ENCODE assay signal across 8 cellular contexts in the genomic region with DNA sequence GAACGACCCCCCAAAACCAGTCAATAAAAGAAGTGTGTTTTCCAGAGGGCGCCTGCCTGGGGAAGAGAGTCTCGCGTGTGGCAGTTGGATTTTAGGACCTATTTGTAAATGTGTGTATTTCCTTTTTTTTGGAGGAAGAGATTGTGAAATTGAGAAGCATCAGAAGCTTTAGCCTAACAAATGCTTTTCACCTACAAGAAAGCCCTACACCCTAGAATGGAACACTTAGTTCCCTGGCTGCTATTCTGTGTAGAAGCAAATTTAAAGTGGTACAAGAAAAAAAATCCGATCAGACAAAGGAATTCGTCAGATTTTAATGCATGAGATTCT. TPM values are rescaled to one million over a fixed set of nuclear protein-coding genes. Genes with fewer than 3 reads are reported as not detected.
DNase-seq lines count a peak whose midpoint lies in the region; TF ChIP-seq lines count a peak whose summit lies in the region.

No MANE protein-coding gene starts in this region.

- H3K9me3 ChIP-seq in esophagus muscularis mucosa: no peaks in the 10 kb centered on the region

- TF ChIP-seq POLR2A in esophagus muscularis mucosa (IDR thresholded peaks at IDR 0.05; ENCODE audit: low read depth): no peak

- peaks cover 31% of the 10 kb centered on the region for H3K4me1 Mint-ChIP-seq in progenitor cell of endocrine pancreas (ENCODE audit: low read depth)

- no peaks in the 10 kb centered on the region for H3K27me3 ChIP-seq in esophagus muscularis mucosa

- peak overlapping the region; percentile 88 for H3K27ac Mint-ChIP-seq in progenitor cell of endocrine pancreas

- H3K4me1 ChIP-seq in esophagus muscularis mucosa: peaks cover 19 to 43% (median 38%) of the 10 kb centered on the region in 4 donors

- peak overlapping the region; percentile 76 to 98 (median 90) for H3K4me3 ChIP-seq in esophagus muscularis mucosa

- POLR2A ChIA-PET in GM10248 (lab: Yijun Ruan, JAX): interaction anchor here (0.6 to 0.7 kb wide), 3 partner anchors 12 to 39 kb away, joined by 3 read pairs; no protein-coding TSS in a partner anchor

- no peaks in the 10 kb centered on the region for H3K9me3 Mint-ChIP-seq in progenitor cell of endocrine pancreas (ENCODE audit: low read depth)

- no peaks in the 10 kb centered on the region for H3K36me3 ChIP-seq in esophagus muscularis mucosa

- H3K27me3 Mint-ChIP-seq in progenitor cell of endocrine pancreas: no peaks in the 10 kb centered on the region

- peak overlapping the region; percentile 90 for H3K4me3 Mint-ChIP-seq in progenitor cell of endocrine pancreas (ENCODE audit: low read depth)

- DNase-seq in DMS53 (lab: John Stamatoyannopoulos, UW) (peak; percentile 25), DMS53 treated with DMSO at 0.1 percent for 48 hours (lab: John Stamatoyannopoulos, UW; ENCODE audit: unreplicated experiment) (no peak), OCI-M1 (lab: John Stamatoyannopoulos, UW) (peak; percentile 43), esophagus muscularis mucosa (ENCODE audit: extremely low spot score) (no peak), progenitor cell of endocrine pancreas (ENCODE audit: low spot score, unreplicated experiment) (no peak), GM10248 (ENCODE audit: extremely low spot score) (no peak), activated gamma-delta T cell (lab: John Stamatoyannopoulos, UW) (no peak), NCI-H2227 (lab: John Stamatoyannopoulos, UW; ENCODE audit: unreplicated experiment) (no peak)

- H3K36me3 Mint-ChIP-seq in progenitor cell of endocrine pancreas (ENCODE audit: insufficient read depth): peaks cover 2% of the 10 kb centered on the region

- 4% methylated on average over 6 of the region's 6 CpGs for WGBS in esophagus muscularis mucosa

- peak overlapping the region; percentile 90 to 99 (median 96) for H3K27ac ChIP-seq in esophagus muscularis mucosa (replicated peaks in 1 of 4)

- CTCF ChIA-PET in GM10248 (lab: Yijun Ruan, JAX): interaction anchor here (0.6 to 4.3 kb wide), 17 partner anchors 8 to 502 kb away, joined by 3 to 79 read pairs (median 6); no protein-coding TSS in a partner anchor

- TF ChIP-seq CTCF in esophagus muscularis mucosa (IDR thresholded peaks at IDR 0.05) (no peak), progenitor cell of endocrine pancreas (IDR thresholded peaks at IDR 0.05; ENCODE audit: unreplicated experiment) (no peak), GM10248 (IDR thresholded peaks at IDR 0.05; ENCODE audit: control extremely low read depth, extremely low read depth, low read depth, missing control alignments) (no peak)

- TF ChIP-seq EP300 in esophagus muscularis mucosa (IDR thresholded peaks at IDR 0.05): no peak

- intact Hi-C loops in esophagus muscularis mucosa (cut with DNase I): loop anchor here (5.0 kb wide), 1 partner anchor 67 kb away; no protein-coding TSS in a partner anchor

RNA-seq across cellular contexts. Expression of a gene that starts 1.4 kb away (rescaled TPM):
- 10 to 100 TPM; 12.9 to 14.8 (median 13.8) TPM for total RNA-seq in esophagus muscularis mucosa
- total RNA-seq in progenitor cell of endocrine pancreas: 36.4 and 41.9 TPM in 2 replicates

Comparison
In these comparisons a context has a peak if more than half of its experiments do, and no peak if none do; other contexts are left out.
1. DNase-seq: peak in DMS53 (single experiment) and OCI-M1 (single experiment); none in DMS53 treated with DMSO at 0.1 percent for 48 hours (single experiment), esophagus muscularis mucosa (single experiment), progenitor cell of endocrine pancreas (single experiment), GM10248 (single experiment), activated gamma-delta T cell (single experiment) and NCI-H2227 (single experiment).